ENCODE assay signal across 24 cellular contexts in genomic region chr3:152860736-152861135, GRCh38. TPM values are rescaled to one million over a fixed set of nuclear protein-coding genes. Genes with fewer than 3 reads are reported as not detected.
A peak's percentile ranks its signal among the peaks of the same experiment; 100 is the strongest.
DNase-seq lines count a peak whose midpoint lies in the region; ATAC-seq, FAIRE-seq and TF ChIP-seq lines count a peak whose summit lies in the region.
"Had no signal": no experiment of that assay in that cellular context is flagged by ENCODE, and none has a peak within 500 bp of the region (broad histone marks: within the 10 kb centered on the region; RNA-seq: fewer than 3 reads in every experiment).

No MANE protein-coding gene starts in this region.

- ATAC-seq in HepG2 (no peak), upper lobe of right lung (peak; percentile 67)
- ATAC-seq in activated CD4-positive, alpha-beta T cell treated with anti-CD3 and anti-CD28 coated beads for 36 hours, result no peak
- ATAC-seq: GM12878 had no signal

- TF ChIP-seq POLR2A in HepG2 (IDR thresholded peaks at IDR 0.05; ENCODE audit: insufficient read depth in 1 of 2, low read depth in 2 of 2, low read length in 2 of 2), result no peak

- H3K4me1 Mint-ChIP-seq in dendritic cell treated with granulocyte-macrophage colony-stimulating factor and Interleukin-4, amounts not matched to agents 40 ng/mL and 50 ng/mL, for 4 days (ENCODE audit: low read depth), result peaks cover 41% of the 10 kb centered on the region
- H3K4me1 Mint-ChIP-seq in mesothelial cell of epicardium, result peaks cover 16% of the 10 kb centered on the region
- no peaks in the 10 kb centered on the region for H3K4me1 Mint-ChIP-seq in activated CD4-positive, alpha-beta T cell treated with anti-CD3 and anti-CD28 coated beads for 36 hours
- H3K4me1 Mint-ChIP-seq: B cell; CD8-positive, alpha-beta memory T cell; H9 had no signal

- no peak overlapping the region for H3K4me3 Mint-ChIP-seq in dendritic cell treated with granulocyte-macrophage colony-stimulating factor and Interleukin-4, amounts not matched to agents 40 ng/mL and 50 ng/mL, for 4 days
- H3K4me3 Mint-ChIP-seq in mesothelial cell of epicardium, result no peak overlapping the region
- no peak overlapping the region for H3K4me3 Mint-ChIP-seq in activated CD4-positive, alpha-beta T cell treated with anti-CD3 and anti-CD28 coated beads for 36 hours
- H3K4me3 Mint-ChIP-seq: B cell; CD4-positive, alpha-beta T cell; CD8-positive, alpha-beta memory T cell; H9; HFFc6 had no signal

- intact Hi-C loops in dendritic cell treated with granulocyte-macrophage colony-stimulating factor and Interleukin-4, amounts not matched to agents 40 ng/mL and 50 ng/mL, for 4 days (cut with micrococcal nuclease), result no loop called here
- intact Hi-C loops in HepG2 (cut with micrococcal nuclease; ENCODE audit: unreplicated experiment) (no loop called here), upper lobe of right lung (cut with DNase I) (no loop called here)
- intact Hi-C loops in activated CD4-positive, alpha-beta T cell treated with anti-CD3 and anti-CD28 coated beads for 36 hours (cut with DNase I, micrococcal nuclease), result no loop called here

- H3K4me2 ChIP-seq in HepG2 (ENCODE audit: low read depth, low read length), result no peak overlapping the region
- H3K4me2 ChIP-seq: BLaER1 had no signal

- no peak for TF ChIP-seq RAD21 in HepG2 (CRISPR knock-in tag; IDR thresholded peaks at IDR 0.05)

- no peaks in the 10 kb centered on the region for H3K27me3 Mint-ChIP-seq in dendritic cell treated with granulocyte-macrophage colony-stimulating factor and Interleukin-4, amounts not matched to agents 40 ng/mL and 50 ng/mL, for 4 days
- no peaks in the 10 kb centered on the region for H3K27me3 Mint-ChIP-seq in mesothelial cell of epicardium (ENCODE audit: low read depth)
- H3K27me3 Mint-ChIP-seq in activated CD4-positive, alpha-beta T cell treated with anti-CD3 and anti-CD28 coated beads for 36 hours, result no peaks in the 10 kb centered on the region
- H3K27me3 Mint-ChIP-seq: CD4-positive, alpha-beta T cell; CD8-positive, alpha-beta memory T cell had no signal

- no peaks in the 10 kb centered on the region for H3K79me2 ChIP-seq in HepG2 (ENCODE audit: insufficient read depth, low read length)

- no peak overlapping the region for H3K4me3 ChIP-seq in HepG2 (replicated peaks in 1 of 3; ENCODE audit: insufficient read depth in 1 of 3, low read depth in 2 of 3, low read length in 3 of 3)
- no peak overlapping the region for H3K4me3 ChIP-seq in upper lobe of right lung
- H3K4me3 ChIP-seq: BLaER1, GM12878, GM23248 had no signal

- H3K36me3 ChIP-seq in HepG2 (replicated peaks in 1 of 2; ENCODE audit: control insufficient read depth in 1 of 2, insufficient read depth in 2 of 2, low read length in 2 of 2) (no peaks in the 10 kb centered on the region), upper lobe of right lung (no peaks in the 10 kb centered on the region)
- H3K36me3 ChIP-seq: BLaER1 had no signal

- H3K9me3 Mint-ChIP-seq in dendritic cell treated with granulocyte-macrophage colony-stimulating factor and Interleukin-4, amounts not matched to agents 40 ng/mL and 50 ng/mL, for 4 days, result no peaks in the 10 kb centered on the region
- no peaks in the 10 kb centered on the region for H3K9me3 Mint-ChIP-seq in mesothelial cell of epicardium
- H3K9me3 Mint-ChIP-seq in activated CD4-positive, alpha-beta T cell treated with anti-CD3 and anti-CD28 coated beads for 36 hours (ENCODE audit: low read depth), result no peaks in the 10 kb centered on the region
- H3K9me3 Mint-ChIP-seq: CD4-positive, alpha-beta T cell; H9 had no signal

- FAIRE-seq in HepG2 (lab: Jason Lieb, UNC), result no peak
- FAIRE-seq: A204.1, D721Med, GM19239 had no signal

- WGBS in HepG2 (ENCODE audit: low lambda C conversion rate), result 0% methylated on average over 1 of the region's 1 CpG

- no peaks in the 10 kb centered on the region for H3K4me1 ChIP-seq in HepG2 (ENCODE audit: insufficient read depth, low read length)
- H3K4me1 ChIP-seq in upper lobe of right lung, result no peaks in the 10 kb centered on the region
- H3K4me1 ChIP-seq: BLaER1 had no signal

- no peak overlapping the region for H3K9ac ChIP-seq in HepG2 (ENCODE audit: insufficient read depth, low read depth, low read length)
- H3K9ac ChIP-seq: BLaER1, GM23248 had no signal

- BruUV-seq in HepG2 (replicated peaks; lab: Mats Ljungman, UMichigan), result no TSS peak

- no peaks in the 10 kb centered on the region for H3K27me3 ChIP-seq in HepG2 (ENCODE audit: control insufficient read depth in 1 of 2, insufficient read depth in 2 of 2, low read length in 2 of 2)
- H3K27me3 ChIP-seq in upper lobe of right lung, result no peaks in the 10 kb centered on the region
- H3K27me3 ChIP-seq: BLaER1 had no signal

- DNase-seq in CD1c-positive myeloid dendritic cell (ENCODE audit: extremely low spot score) (peak; percentile 71), HepG2 (ENCODE audit: low spot score) (no peak), upper lobe of right lung (no peak), mesothelial cell of epicardium (ENCODE audit: low spot score in 2 of 2, unreplicated experiment in 2 of 2) (no peak), pons (ENCODE audit: low spot score) (no peak)
- no peak for DNase-seq in activated CD4-positive, alpha-beta T cell treated with anti-CD3 and anti-CD28 coated beads for 36 hours
- DNase-seq: CD4-positive, alpha-beta T cell; CD8-positive, alpha-beta memory T cell; DMS 273 treated with DMSO at 0.1 percent for 48 hours; DMS79; EL; GDM1; GM23248; H9; HFFc6 had no signal

- no peak for TF ChIP-seq CTCF in HepG2 (CRISPR knock-in tag; IDR thresholded peaks at IDR 0.05)
- TF ChIP-seq CTCF in upper lobe of right lung (IDR thresholded peaks at IDR 0.05), result no peak
- TF ChIP-seq CTCF in mesothelial cell of epicardium (IDR thresholded peaks at IDR 0.05; ENCODE audit: unreplicated experiment), result no peak

- POLR2A ChIA-PET in HepG2 (lab: Yijun Ruan, JAX), result no interaction called here
- POLR2A ChIA-PET in activated CD4-positive, alpha-beta T cell treated with anti-CD3 and anti-CD28 coated beads for 36 hours (lab: Charles Lee), result interaction anchor here (0.5 kb wide), 1 partner anchor 36 kb away, joined by 5 read pairs; no protein-coding TSS in a partner anchor

- H4K20me1 ChIP-seq in HepG2 (ENCODE audit: insufficient read depth, low read length), result no peaks in the 10 kb centered on the region
- H4K20me1 ChIP-seq: BLaER1 had no signal

- H3K9me3 ChIP-seq in HepG2 (ENCODE audit: low read length) (no peaks in the 10 kb centered on the region), upper lobe of right lung (no peaks in the 10 kb centered on the region)
- H3K9me3 ChIP-seq: BLaER1 had no signal

- CTCF ChIA-PET in HepG2 (lab: Yijun Ruan, JAX; ENCODE audit: low intra/inter-chr PET ratio, low total read pairs), result no interaction called here
- CTCF ChIA-PET in activated CD4-positive, alpha-beta T cell treated with anti-CD3 and anti-CD28 coated beads for 36 hours (lab: Charles Lee), result interaction anchor here (0.6 kb wide), 1 partner anchor 15 kb away, joined by 3 read pairs; no protein-coding TSS in a partner anchor

- TF ChIP-seq EP300 in HepG2 (IDR thresholded peaks at IDR 0.05; ENCODE audit: low read depth in 2 of 2, low read length in 2 of 2) (no peak), HepG2 (CRISPR knock-in tag; IDR thresholded peaks at IDR 0.05; ENCODE audit: borderline replicate concordance) (no peak)

- H2AFZ ChIP-seq in HepG2 (ENCODE audit: low read length), result no peak overlapping the region
- H2AFZ ChIP-seq: GM23248 had no signal

- H3K27ac Mint-ChIP-seq in dendritic cell treated with granulocyte-macrophage colony-stimulating factor and Interleukin-4, amounts not matched to agents 40 ng/mL and 50 ng/mL, for 4 days, result peak overlapping the region; percentile 12
- H3K27ac Mint-ChIP-seq in mesothelial cell of epicardium, result no peak overlapping the region
- no peak overlapping the region for H3K27ac Mint-ChIP-seq in activated CD4-positive, alpha-beta T cell treated with anti-CD3 and anti-CD28 coated beads for 36 hours
- H3K27ac Mint-ChIP-seq: B cell; CD4-positive, alpha-beta T cell; CD8-positive, alpha-beta memory T cell; HFFc6 had no signal

- in situ Hi-C loops in HepG2 (cut with HindIII; ENCODE audit: extremely low pct_ligation_motif_present, low pct_unique_long_range_greater_than_20kb), result no loop called here

- H3K36me3 Mint-ChIP-seq in dendritic cell treated with granulocyte-macrophage colony-stimulating factor and Interleukin-4, amounts not matched to agents 40 ng/mL and 50 ng/mL, for 4 days (ENCODE audit: low read depth), result no peaks in the 10 kb centered on the region
- H3K36me3 Mint-ChIP-seq in mesothelial cell of epicardium, result no peaks in the 10 kb centered on the region
- H3K36me3 Mint-ChIP-seq in activated CD4-positive, alpha-beta T cell treated with anti-CD3 and anti-CD28 coated beads for 36 hours (ENCODE audit: low read depth), result no peaks in the 10 kb centered on the region
- H3K36me3 Mint-ChIP-seq: CD8-positive, alpha-beta memory T cell had no signal

- H3K27ac ChIP-seq in HepG2 (ENCODE audit: extremely low read length, insufficient read depth, low read length), result no peak overlapping the region
- no peak overlapping the region for H3K27ac ChIP-seq in upper lobe of right lung
- H3K27ac ChIP-seq: 22Rv1, BLaER1, C4-2B, GM23248 had no signal

RNA-seq across cellular contexts. Expression of gene P2RY1, which starts 25.8 kb away (rescaled TPM):
- total RNA-seq in HepG2 (2016; rRNA removed; fragmentation: Illumina TruSeq; extraction: Trizol), result not detected in 2 replicates
- not detected in 2 replicates for total RNA-seq in HepG2 (2016; cell fraction: cytosol; rRNA removed; fragmentation: Illumina TruSeq; extraction: Trizol; ENCODE audit: low read depth)
- not detected in 2 replicates for total RNA-seq in HepG2 (2016; cell fraction: insoluble cytoplasmic fraction; rRNA removed; fragmentation: Illumina TruSeq; extraction: Trizol)
- not detected in 2 replicates for total RNA-seq in HepG2 (2016; cell fraction: membrane; rRNA removed; fragmentation: Illumina TruSeq; extraction: Trizol)
- total RNA-seq in HepG2 (2016; cell fraction: nucleus; rRNA removed; fragmentation: Illumina TruSeq; extraction: Trizol), result not detected in 2 replicates
- polyA plus RNA-seq in HepG2 (2011; rRNA removed), result not detected in 2 replicates
- polyA plus RNA-seq in HepG2 (2011; cell fraction: cytosol; rRNA removed), result not detected in 2 replicates
- not detected in 2 replicates for polyA plus RNA-seq in HepG2 (2011; cell fraction: nucleus; rRNA removed)
- not detected in 2 replicates for polyA plus RNA-seq in HepG2 (2012)
- polyA plus RNA-seq in HepG2 (2016; cell fraction: cytosol; fragmentation: Illumina TruSeq; extraction: Trizol; ENCODE audit: low read depth), result not detected in 2 replicates
- polyA plus RNA-seq in HepG2 (2016; cell fraction: insoluble cytoplasmic fraction; fragmentation: Illumina TruSeq; extraction: Trizol; ENCODE audit: low read depth), result not detected in 2 replicates
- not detected in 2 replicates for polyA plus RNA-seq in HepG2 (2016; cell fraction: membrane; fragmentation: Illumina TruSeq; extraction: Trizol; ENCODE audit: low read depth)
- polyA plus RNA-seq in HepG2 (2016; cell fraction: nucleus; fragmentation: Illumina TruSeq; extraction: Trizol; ENCODE audit: insufficient read depth, low read depth), result not detected in 2 replicates
- 0.05 TPM in 1 of 2 replicates, not detected in the other for polyA minus RNA-seq in HepG2 (2011; rRNA and poly(A)+ RNA removed; ENCODE audit: low replicate concordance)
- polyA minus RNA-seq in HepG2 (2011; cell fraction: cytosol; rRNA and poly(A)+ RNA removed), result not detected in 2 replicates
- not detected in 2 replicates for polyA minus RNA-seq in HepG2 (2011; cell fraction: nucleus; rRNA and poly(A)+ RNA removed)
- total RNA-seq in upper lobe of right lung, result 22.5 TPM
- total RNA-seq in mesothelial cell of epicardium, result 7.3 to 8.9 TPM (median 8.5 TPM) in 3 replicates
- total RNA-seq in activated CD4-positive, alpha-beta T cell treated with anti-CD3 and anti-CD28 coated beads for 36 hours, result 1 to 10 TPM; 1.1 to 1.8 TPM
- total RNA-seq: HFFc6 had no signal
- polyA plus RNA-seq: CD8-positive, alpha-beta memory T cell had no signal
